Comparison of ENCODE assay signal across 13 cellular contexts in the genomic region with DNA sequence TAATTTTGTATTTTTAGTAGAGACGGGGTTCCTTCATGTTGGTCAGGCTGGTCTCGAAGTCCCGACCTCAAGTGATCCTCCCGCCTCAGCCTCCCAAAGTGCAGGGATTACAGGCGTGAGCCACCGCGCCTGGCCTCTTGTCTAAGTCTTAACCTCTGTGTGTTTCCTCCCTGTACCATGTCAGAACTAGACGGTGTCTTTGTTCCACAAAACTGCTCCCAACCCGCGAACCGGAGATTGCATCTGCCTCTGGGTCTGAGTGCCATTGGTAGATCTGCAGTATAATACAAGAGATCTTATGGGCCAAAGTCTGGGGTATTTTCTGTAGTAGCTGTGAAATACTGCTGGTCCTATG. TPM values are rescaled to one million over a fixed set of nuclear protein-coding genes. Genes with fewer than 3 reads are reported as not detected.
A peak's percentile ranks its signal among the peaks of the same experiment; 100 is the strongest.
DNase-seq lines count a peak whose midpoint lies in the region; ATAC-seq and TF ChIP-seq lines count a peak whose summit lies in the region.
"Had no signal": no experiment of that assay in that cellular context is flagged by ENCODE, and none has a peak within 500 bp of the region (broad histone marks: within the 10 kb centered on the region; RNA-seq: fewer than 3 reads in every experiment).

No MANE protein-coding gene starts in this region.

- peak overlapping the region; percentile 91 for H3K4me3 Mint-ChIP-seq in GM23338
- H3K4me3 Mint-ChIP-seq in activated CD8-positive, alpha-beta T cell treated with anti-CD3 and anti-CD28 coated beads, Interleukin-2, amount 10 ng/mL, durations not matched to agents 7 days and 5 days: peak overlapping the region; percentile 93
- H3K4me3 Mint-ChIP-seq in naive B cell: peak overlapping the region; percentile 95 to 98 (median 97)

- intact Hi-C loops in aorta (cut with DNase I): no loop called here

- peak overlapping the region; percentile 76 to 97 (median 87); a peak in 18 of 22 replicates for H3K4me2 ChIP-seq in BLaER1 treated with 17β-estradiol and CSF1 and Interleukin-3, amounts not matched to agents 10 nM and 100 nM
- H3K4me2 ChIP-seq in GM23338: peak overlapping the region; percentile 100; the same call in 1 of the 2 replicates

- H3F3A ChIP-seq in GM23338 (replicated peaks; ENCODE audit: low read depth): peaks cover 9% of the 10 kb centered on the region; the same call in 1 of the 2 replicates

- H3K27ac Mint-ChIP-seq in GM23338 (no peak overlapping the region), naive B cell (peak overlapping the region in 4 of 6 donors; percentile 24 to 97 (median 54))
- H3K27ac Mint-ChIP-seq in activated CD8-positive, alpha-beta T cell treated with anti-CD3 and anti-CD28 coated beads, Interleukin-2, amount 10 ng/mL, durations not matched to agents 7 days and 5 days: peak overlapping the region; percentile 85

- H3K9me3 Mint-ChIP-seq in GM23338: no peaks in the 10 kb centered on the region; the same call in 2 of the 3 replicates
- no peaks in the 10 kb centered on the region for H3K9me3 Mint-ChIP-seq in activated CD8-positive, alpha-beta T cell treated with anti-CD3 and anti-CD28 coated beads, Interleukin-2, amount 10 ng/mL, durations not matched to agents 7 days and 5 days (ENCODE audit: insufficient read depth)
- H3K9me3 Mint-ChIP-seq in naive B cell: no peaks in the 10 kb centered on the region

- ATAC-seq in GM23338: no peak
- ATAC-seq in activated CD8-positive, alpha-beta T cell treated with anti-CD3 and anti-CD28 coated beads, Interleukin-2, amount 10 ng/mL, durations not matched to agents 7 days and 5 days: no peak
- ATAC-seq in naive B cell (ENCODE audit: low read depth in 2 of 2): no peak
- ATAC-seq in HG02623 (IDR thresholded peaks at IDR 0.05; ENCODE audit: unreplicated experiment): no peak
- no peak for ATAC-seq in aorta (ENCODE audit: low FRiP score)

- H4K20me1 ChIP-seq in BLaER1 treated with 17β-estradiol and CSF1 and Interleukin-3, amounts not matched to agents 10 nM and 100 nM: peaks cover 0 to 26% (median 0%) of the 10 kb centered on the region in 11 experiments; a peak in 7 of 22 replicates
- no peaks in the 10 kb centered on the region for H4K20me1 ChIP-seq in GM23338 (replicated peaks; ENCODE audit: insufficient read depth)

- DNase-seq in GM23338 (ENCODE audit: low spot score) (no peak), naive B cell (no peak), NOMO-1 treated with dmso at 0.1 percent for 144 hours (lab: John Stamatoyannopoulos, UW; ENCODE audit: unreplicated experiment) (no peak), GM19240 (ENCODE audit: insufficient read length, low spot score) (no peak), aorta (no peak)
- DNase-seq in activated CD8-positive, alpha-beta T cell treated with anti-CD3 and anti-CD28 coated beads, Interleukin-2, amount 10 ng/mL, durations not matched to agents 7 days and 5 days: no peak
- DNase-seq: DMS79 treated with DMSO at 0.1 percent for 48 hours, dorsolateral prefrontal cortex, NCI-H2029 treated with DMSO at 0.1 percent for 48 hours, SIG-M5, uterus had no signal

- H3K4me1 ChIP-seq in BLaER1 treated with 17β-estradiol and CSF1 and Interleukin-3, amounts not matched to agents 10 nM and 100 nM: peaks cover 6 to 16% (median 8%) of the 10 kb centered on the region in 10 experiments; a peak in 17 of 20 replicates
- no peaks in the 10 kb centered on the region for H3K4me1 ChIP-seq in GM23338 (ENCODE audit: insufficient read depth)
- no peaks in the 10 kb centered on the region for H3K4me1 ChIP-seq in aorta (ENCODE audit: control insufficient read depth in 1 of 2, insufficient read depth in 2 of 2, low read length in 2 of 2)

- no peaks in the 10 kb centered on the region for H3K27me3 ChIP-seq in BLaER1 treated with 17β-estradiol and CSF1 and Interleukin-3, amounts not matched to agents 10 nM and 100 nM
- H3K27me3 ChIP-seq in GM23338 (ENCODE audit: insufficient read depth) (0 out of 2 replicates have a peak, but pooled peaks cover 3% of the 10 kb centered on the region), aorta (ENCODE audit: control insufficient read depth in 1 of 2, insufficient read depth in 2 of 2, low read length in 1 of 2) (no peaks in the 10 kb centered on the region)
- H3K27me3 ChIP-seq: dorsolateral prefrontal cortex, uterus had no signal

- peak overlapping the region in 7 of 10 experiments; percentile 77 to 100 (median 93); a peak in 9 of 20 replicates for H3K4me3 ChIP-seq in BLaER1 treated with 17β-estradiol and CSF1 and Interleukin-3, amounts not matched to agents 10 nM and 100 nM
- H3K4me3 ChIP-seq in GM23338 (peak overlapping the region; percentile 98), aorta (ENCODE audit: low read length in 2 of 2) (no peak overlapping the region)

- peak overlapping the region in 1 of 11 experiments; percentile 96; a peak in 1 of 22 replicates for H3K9ac ChIP-seq in BLaER1 treated with 17β-estradiol and CSF1 and Interleukin-3, amounts not matched to agents 10 nM and 100 nM

- peaks cover 11% of the 10 kb centered on the region for H3K36me3 Mint-ChIP-seq in GM23338 (ENCODE audit: low read depth)
- peaks cover 10% of the 10 kb centered on the region for H3K36me3 Mint-ChIP-seq in activated CD8-positive, alpha-beta T cell treated with anti-CD3 and anti-CD28 coated beads, Interleukin-2, amount 10 ng/mL, durations not matched to agents 7 days and 5 days (ENCODE audit: low read depth)
- H3K36me3 Mint-ChIP-seq in naive B cell: no peaks in the 10 kb centered on the region

- no peak for TF ChIP-seq CTCF in GM23338 (conservative IDR thresholded peaks at IDR 0.05; ENCODE audit: low read depth in 2 of 2)

- 0 out of 2 replicates have a peak overlapping the region, but pooled peaks have one; percentile 32 for H2AFZ ChIP-seq in GM23338

- peaks cover 24% of the 10 kb centered on the region for H3K79me2 ChIP-seq in GM23338 (replicated peaks; ENCODE audit: insufficient read depth)

- H3K9me2 ChIP-seq in GM23338 (ENCODE audit: insufficient read depth): no peaks in the 10 kb centered on the region

- no peaks in the 10 kb centered on the region for H3K9me3 ChIP-seq in BLaER1 treated with 17β-estradiol and CSF1 and Interleukin-3, amounts not matched to agents 10 nM and 100 nM (replicated peaks in 1 of 11)
- H3K9me3 ChIP-seq in aorta (ENCODE audit: control insufficient read depth, low read length): no peaks in the 10 kb centered on the region
- H3K9me3 ChIP-seq: uterus had no signal

- 97 to 98% methylated on average over 11 of the region's 11 CpGs for WGBS in aorta, 2 donors

- POLR2A ChIA-PET in activated CD8-positive, alpha-beta T cell treated with anti-CD3 and anti-CD28 coated beads, Interleukin-2, amount 10 ng/mL, durations not matched to agents 7 days and 5 days (lab: Charles Lee): interaction anchor here (4.3 kb wide), 1 partner anchor 9 kb away, joined by 30 read pairs; the partner anchor contains the start of gene ABRAXAS2

- H3K4me1 Mint-ChIP-seq in GM23338: peaks cover 3% of the 10 kb centered on the region
- H3K4me1 Mint-ChIP-seq in activated CD8-positive, alpha-beta T cell treated with anti-CD3 and anti-CD28 coated beads, Interleukin-2, amount 10 ng/mL, durations not matched to agents 7 days and 5 days (ENCODE audit: low read depth): peaks cover 22% of the 10 kb centered on the region
- peaks cover 18 to 26% (median 23%) of the 10 kb centered on the region in 3 donors for H3K4me1 Mint-ChIP-seq in naive B cell

- H3K27me3 Mint-ChIP-seq in GM23338 (ENCODE audit: insufficient read depth, low read depth, poor library complexity) (peaks cover 6% of the 10 kb centered on the region), naive B cell (peaks cover 1 to 6% (median 4%) of the 10 kb centered on the region in 3 donors)
- H3K27me3 Mint-ChIP-seq in activated CD8-positive, alpha-beta T cell treated with anti-CD3 and anti-CD28 coated beads, Interleukin-2, amount 10 ng/mL, durations not matched to agents 7 days and 5 days (ENCODE audit: low read depth): peaks cover 6% of the 10 kb centered on the region

- peaks cover 7 to 23% (median 15%) of the 10 kb centered on the region in 11 experiments; a peak in 20 of 22 replicates for H3K36me3 ChIP-seq in BLaER1 treated with 17β-estradiol and CSF1 and Interleukin-3, amounts not matched to agents 10 nM and 100 nM
- no peaks in the 10 kb centered on the region; the same call in 1 of the 2 replicates for H3K36me3 ChIP-seq in GM23338 (ENCODE audit: insufficient read depth)
- no peaks in the 10 kb centered on the region for H3K36me3 ChIP-seq in aorta (ENCODE audit: control insufficient read depth in 1 of 2, insufficient read depth in 2 of 2, low read length in 1 of 2)
- H3K36me3 ChIP-seq: uterus had no signal

- H3K27ac ChIP-seq in BLaER1 treated with 17β-estradiol and CSF1 and Interleukin-3, amounts not matched to agents 10 nM and 100 nM: no peak overlapping the region
- H3K27ac ChIP-seq in GM23338 (ENCODE audit: low read depth) (no peak overlapping the region), aorta (ENCODE audit: low read depth in 1 of 2, low read length in 2 of 2) (no peak overlapping the region)

- CTCF ChIA-PET in activated CD8-positive, alpha-beta T cell treated with anti-CD3 and anti-CD28 coated beads, Interleukin-2, amount 10 ng/mL, durations not matched to agents 7 days and 5 days (lab: Charles Lee): no interaction called here

RNA-seq across cellular contexts. Expression of gene EEF1AKMT2, which starts 1.3 kb away (rescaled TPM):
- total RNA-seq in GM23338 (2014; rRNA removed; shearing (Covaris generic)): 29.7 and 38.0 TPM in 2 replicates
- polyA plus RNA-seq in GM23338 (2016; fragmentation: Nextera tagmentation; extraction: Ambion mirVana) (29.4 and 35.0 TPM in 2 replicates), naive B cell (ENCODE audit: low read depth in 6 of 6) (10 to 100 TPM; 16.1 to 40.6 (median 23.4) TPM), aorta (10 to 100 TPM in 1 of 2 donors, 1 to 10 TPM in 1; 9.6 to 11.1 TPM)
- 10 to 100 TPM; 22.3 to 25.5 TPM for total RNA-seq in activated CD8-positive, alpha-beta T cell treated with anti-CD3 and anti-CD28 coated beads, Interleukin-2, amount 10 ng/mL, durations not matched to agents 7 days and 5 days
- 10 to 100 TPM; 14.7 to 21.2 TPM for total RNA-seq in aorta

RNA-seq across cellular contexts. Expression of gene ABRAXAS2, which starts 8.6 kb away (rescaled TPM):
- total RNA-seq in GM23338 (2014; rRNA removed; shearing (Covaris generic)): 15.5 and 15.6 TPM in 2 replicates
- polyA plus RNA-seq in GM23338 (2016; fragmentation: Nextera tagmentation; extraction: Ambion mirVana) (10.9 and 12.1 TPM in 2 replicates), naive B cell (ENCODE audit: low read depth in 6 of 6) (10 to 100 TPM; 11.4 to 21.9 (median 19.3) TPM), aorta (1 to 10 TPM; 6.4 to 6.9 TPM)
- total RNA-seq in activated CD8-positive, alpha-beta T cell treated with anti-CD3 and anti-CD28 coated beads, Interleukin-2, amount 10 ng/mL, durations not matched to agents 7 days and 5 days: 10 to 100 TPM; 12.1 to 15.2 TPM
- total RNA-seq in aorta: 10 to 100 TPM; 11.4 to 13.0 TPM

RNA-seq across cellular contexts. Expression of gene FAM53B, which starts 48.8 kb away (rescaled TPM):
- 14.5 and 20.3 TPM in 2 replicates for total RNA-seq in GM23338 (2014; rRNA removed; shearing (Covaris generic))
- polyA plus RNA-seq in GM23338 (2016; fragmentation: Nextera tagmentation; extraction: Ambion mirVana): 3.0 and 3.5 TPM in 2 replicates
- total RNA-seq in activated CD8-positive, alpha-beta T cell treated with anti-CD3 and anti-CD28 coated beads, Interleukin-2, amount 10 ng/mL, durations not matched to agents 7 days and 5 days: 10 to 100 TPM; 19.9 to 21.8 TPM
- polyA plus RNA-seq in naive B cell (ENCODE audit: low read depth in 6 of 6): 100 to 1,000 TPM in 1 of 6 donors, 10 to 100 TPM in 5; 19.6 to 141 (median 31.5) TPM
- total RNA-seq in aorta: 10 to 100 TPM; 13.4 to 20.6 TPM
- polyA plus RNA-seq in aorta: 1 to 10 TPM; 5.1 to 5.9 TPM

Comparison
In these comparisons a context has a peak if more than half of its experiments do, and no peak if none do; other contexts are left out.
1. H3K4me3 ChIP-seq: peak in BLaER1 treated with 17β-estradiol and CSF1 and Interleukin-3, amounts not matched to agents 10 nM and 100 nM (7 of 10) and GM23338 (single experiment); none in aorta (0 of 2).
2. Peak in every context shown above with its lines, with median percentiles within 50 percentile points of each other: H3K4me3 Mint-ChIP-seq.